In the genomic region with DNA sequence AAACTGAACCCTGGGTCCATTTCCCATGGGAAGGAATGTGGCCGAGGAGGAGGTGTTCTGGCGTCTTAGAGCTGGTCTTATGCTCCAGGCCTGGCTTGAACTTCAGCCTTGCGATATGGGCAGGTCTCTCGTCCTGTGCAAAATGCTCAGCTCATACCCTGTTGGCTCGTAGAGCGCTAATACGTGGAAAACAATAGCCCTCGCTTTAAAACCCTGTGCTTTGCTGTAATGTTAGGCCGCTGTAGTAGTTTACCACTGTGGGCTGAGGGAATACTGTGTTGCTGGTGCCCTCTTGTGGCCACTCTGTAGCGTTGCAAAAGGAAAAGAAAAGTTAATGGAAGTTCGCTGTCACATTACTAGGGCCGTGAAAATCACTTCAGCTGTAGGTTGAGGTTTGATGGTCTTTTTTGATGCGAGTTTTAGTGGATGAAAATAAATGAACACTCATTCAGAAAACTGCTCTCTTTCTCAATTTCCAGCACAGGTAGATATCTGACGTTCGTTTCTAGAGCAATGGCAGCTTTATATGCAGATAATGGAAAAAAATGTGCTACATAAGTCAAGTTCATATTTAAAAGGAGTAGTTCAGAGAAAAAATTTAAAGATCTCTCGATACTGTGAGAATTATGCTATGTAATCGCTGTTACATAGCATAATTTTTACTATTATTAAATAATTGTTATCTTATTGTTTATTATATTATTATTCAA, we compare ENCODE assay signal across 8 cellular contexts.
DNase-seq lines count a peak whose midpoint lies in the region; ATAC-seq lines count a peak whose summit lies in the region.

No MANE protein-coding gene starts in this region.

- H3K27ac Mint-ChIP-seq in activated CD4-positive, alpha-beta memory T cell treated with anti-CD3 and anti-CD28 coated beads, Interleukin-2, amount 10 ng/mL, durations not matched to agents 7 days and 5 days: no peak overlapping the region
- H3K27ac Mint-ChIP-seq in naive B cell: peak overlapping the region in 4 of 6 donors; percentile 21 to 94 (median 75)

- H3K36me3 Mint-ChIP-seq in activated CD4-positive, alpha-beta memory T cell treated with anti-CD3 and anti-CD28 coated beads, Interleukin-2, amount 10 ng/mL, durations not matched to agents 7 days and 5 days (ENCODE audit: low read depth): peaks cover 43% of the 10 kb centered on the region
- H3K36me3 Mint-ChIP-seq in naive B cell: peaks cover 8 to 11% of the 10 kb centered on the region in 2 donors

- H3K27me3 Mint-ChIP-seq in activated CD4-positive, alpha-beta memory T cell treated with anti-CD3 and anti-CD28 coated beads, Interleukin-2, amount 10 ng/mL, durations not matched to agents 7 days and 5 days: no peaks in the 10 kb centered on the region
- H3K27me3 Mint-ChIP-seq in naive B cell: no peaks in the 10 kb centered on the region

- peaks cover 23% of the 10 kb centered on the region for H3K4me1 Mint-ChIP-seq in activated CD4-positive, alpha-beta memory T cell treated with anti-CD3 and anti-CD28 coated beads, Interleukin-2, amount 10 ng/mL, durations not matched to agents 7 days and 5 days
- H3K4me1 Mint-ChIP-seq in naive B cell: peaks cover 20 to 29% (median 23%) of the 10 kb centered on the region in 3 donors

- POLR2A ChIA-PET in activated CD4-positive, alpha-beta memory T cell treated with anti-CD3 and anti-CD28 coated beads, Interleukin-2, amount 10 ng/mL, durations not matched to agents 7 days and 5 days (lab: Charles Lee): interaction anchor here (1.1 to 3.9 kb wide), 5 partner anchors 18 to 160 kb away, joined by 3 to 31 read pairs (median 14); partner anchors contain the start of gene MCTP2

- CTCF ChIA-PET in activated CD4-positive, alpha-beta memory T cell treated with anti-CD3 and anti-CD28 coated beads, Interleukin-2, amount 10 ng/mL, durations not matched to agents 7 days and 5 days (lab: Charles Lee): interaction anchor here (0.5 to 10.5 kb wide), 34 partner anchors 8 to 204 kb away, joined by 3 to 247 read pairs (median 3); partner anchors contain the start of gene MCTP2

- DNase-seq in COLO829 (ENCODE audit: low spot score) (peak; percentile 76), NCI-H774 (lab: John Stamatoyannopoulos, UW) (peak; percentile 36), epidermal melanocyte (ENCODE audit: insufficient read length, low spot score) (peak; percentile 29), naive B cell (peak; percentile 62), stromal cell of bone marrow (ENCODE audit: low read depth) (peak; percentile 36)
- peak; percentile 67 for DNase-seq in activated CD4-positive, alpha-beta memory T cell treated with anti-CD3 and anti-CD28 coated beads, Interleukin-2, amount 10 ng/mL, durations not matched to agents 7 days and 5 days

- no peaks in the 10 kb centered on the region for H3K9me3 Mint-ChIP-seq in activated CD4-positive, alpha-beta memory T cell treated with anti-CD3 and anti-CD28 coated beads, Interleukin-2, amount 10 ng/mL, durations not matched to agents 7 days and 5 days
- H3K9me3 Mint-ChIP-seq in naive B cell: no peaks in the 10 kb centered on the region

- ATAC-seq in GM19397 (IDR thresholded peaks at IDR 0.05; ENCODE audit: unreplicated experiment) (peak; percentile 85), HG03460 (IDR thresholded peaks at IDR 0.05; ENCODE audit: unreplicated experiment) (peak; percentile 84), naive B cell (ENCODE audit: low read depth in 2 of 2) (peak; percentile 87 to 88)

- no peak overlapping the region for H3K4me3 Mint-ChIP-seq in activated CD4-positive, alpha-beta memory T cell treated with anti-CD3 and anti-CD28 coated beads, Interleukin-2, amount 10 ng/mL, durations not matched to agents 7 days and 5 days
- no peak overlapping the region for H3K4me3 Mint-ChIP-seq in naive B cell

Comparison
In these comparisons a context has a peak if more than half of its experiments do, and no peak if none do; other contexts are left out.
1. Peak in every context shown above with its lines: DNase-seq and ATAC-seq.